12 cellular contexts compared by ENCODE assay signal in the genomic region with DNA sequence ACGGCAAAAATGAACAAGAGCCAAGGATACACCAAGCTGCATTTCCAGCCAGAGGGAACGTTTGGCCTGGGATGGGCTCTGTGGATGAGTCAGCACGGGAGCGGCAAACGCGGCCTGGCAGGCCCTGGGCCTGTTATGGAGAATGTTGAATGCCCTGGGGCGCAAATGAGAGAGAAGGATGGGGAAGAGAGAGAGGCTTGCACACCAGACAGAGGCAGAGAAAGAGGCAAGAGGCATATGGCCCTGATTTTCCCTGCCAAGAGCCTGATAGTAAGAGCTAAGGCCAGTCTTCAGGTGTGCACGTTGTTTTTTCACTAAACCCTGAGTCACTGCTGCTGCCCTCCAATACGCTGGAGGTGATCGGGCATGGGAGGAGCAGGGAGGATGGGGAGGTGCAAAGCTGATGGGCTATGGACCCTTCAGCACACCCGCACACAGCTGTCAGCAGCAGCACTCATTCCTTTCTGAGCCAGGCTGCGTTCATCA.
DNase-seq lines count a peak whose midpoint lies in the region; ATAC-seq, FAIRE-seq and TF ChIP-seq lines count a peak whose summit lies in the region.
"Had no signal": no experiment of that assay in that cellular context is flagged by ENCODE, and none has a peak within 500 bp of the region (broad histone marks: within the 10 kb centered on the region; RNA-seq: fewer than 3 reads in every experiment).

No MANE protein-coding gene starts in this region.

- FAIRE-seq in bronchial epithelial cell (lab: Jason Lieb, UNC) = peak; percentile 94

- CTCF ChIA-PET in T-cell (lab: Charles Lee) = no interaction called here

- H3K79me2 ChIP-seq in mesendoderm (ENCODE audit: control insufficient read depth, insufficient read depth, low read length) = no peaks in the 10 kb centered on the region

- H3K9me3 Mint-ChIP-seq in T-cell = no peaks in the 10 kb centered on the region
- H3K9me3 Mint-ChIP-seq: stimulated activated naive CD8-positive, alpha-beta T cell treated with anti-CD3 and anti-CD28 coated beads, Interleukin-15, Interleukin-2, amounts not matched to agents 100 ng/mL and 50 ng/mL, for 24 hours had no signal

- no peak overlapping the region for H2BK5ac ChIP-seq in mesendoderm (ENCODE audit: low read length)

- no peaks in the 10 kb centered on the region for H3K27me3 ChIP-seq in bronchial epithelial cell (ENCODE audit: control insufficient read depth, insufficient read depth, low read length)
- H3K27me3 ChIP-seq in mesendoderm (ENCODE audit: insufficient read depth, low read length, poor library complexity) = no peaks in the 10 kb centered on the region

- H3K4ac ChIP-seq in mesendoderm (ENCODE audit: low read depth, low read length) = no peak overlapping the region

- no peak overlapping the region for H2BK15ac ChIP-seq in mesendoderm (replicated peaks; ENCODE audit: low read depth)

- H3K79me1 ChIP-seq in mesendoderm (ENCODE audit: low read length) = no peaks in the 10 kb centered on the region

- H3K4me1 Mint-ChIP-seq in T-cell = no peaks in the 10 kb centered on the region

- no peak overlapping the region for H3K27ac Mint-ChIP-seq in T-cell
- H3K27ac Mint-ChIP-seq: stimulated activated naive CD8-positive, alpha-beta T cell treated with anti-CD3 and anti-CD28 coated beads, Interleukin-15, Interleukin-2, amounts not matched to agents 100 ng/mL and 50 ng/mL, for 24 hours had no signal

- no peak overlapping the region for H3K9ac ChIP-seq in mesendoderm (ENCODE audit: low read length)

- H4K5ac ChIP-seq in mesendoderm (ENCODE audit: low read length) = no peak overlapping the region

- ATAC-seq in T-cell (replicated peaks in 1 of 4) = no peak

- no peak overlapping the region for H3K18ac ChIP-seq in mesendoderm (ENCODE audit: low read length)

- H3K23ac ChIP-seq in mesendoderm (ENCODE audit: low read length) = no peak overlapping the region

- no peak overlapping the region for H3K27ac ChIP-seq in mesendoderm (ENCODE audit: low read depth, low read length)

- no peak overlapping the region for H3K4me3 ChIP-seq in AG09309 (ENCODE audit: control insufficient read depth, low read depth, low read length)
- no peak overlapping the region for H3K4me3 ChIP-seq in bronchial epithelial cell (ENCODE audit: low read depth, low read length)
- no peak overlapping the region for H3K4me3 ChIP-seq in mesendoderm (ENCODE audit: low read length)

- H3K27me3 Mint-ChIP-seq in T-cell = peaks cover 23 to 24% of the 10 kb centered on the region in 2 donors

- peak overlapping the region; percentile 54 for H3K56ac ChIP-seq in mesendoderm (ENCODE audit: low read length)

- DNase-seq in AG09309 (ENCODE audit: low read depth) = peak; percentile 71
- peak; percentile 83 for DNase-seq in LoVo (ENCODE audit: low spot score)
- peak; percentile 94 for DNase-seq in bronchial epithelial cell (ENCODE audit: low read depth)
- DNase-seq in mesendoderm = peak; percentile 65
- no peak for DNase-seq in NCI-H748 (lab: John Stamatoyannopoulos, UW; ENCODE audit: unreplicated experiment)
- no peak for DNase-seq in GM10266 (ENCODE audit: extremely low spot score)
- DNase-seq in SK-N-DZ (ENCODE audit: low spot score) = no peak
- no peak for DNase-seq in T-cell
- DNase-seq: effector CD4-positive, alpha-beta T cell; NCI-H2029; nucleus accumbens had no signal

- no peak overlapping the region for H3K4me3 Mint-ChIP-seq in T-cell
- H3K4me3 Mint-ChIP-seq: stimulated activated naive CD8-positive, alpha-beta T cell treated with anti-CD3 and anti-CD28 coated beads, Interleukin-15, Interleukin-2, amounts not matched to agents 100 ng/mL and 50 ng/mL, for 24 hours had no signal

- no peak overlapping the region for H2BK120ac ChIP-seq in mesendoderm (ENCODE audit: low read depth, low read length)

- no peaks in the 10 kb centered on the region for H3K36me3 Mint-ChIP-seq in T-cell

- TF ChIP-seq CTCF in AG09309 (IDR thresholded peaks at IDR 0.05; ENCODE audit: control insufficient read depth, insufficient read depth, low read depth, low read length, missing control alignments) (no peak), bronchial epithelial cell (IDR thresholded peaks at IDR 0.05; ENCODE audit: insufficient read depth, low read length, severe bottlenecking) (no peak), GM10266 (IDR thresholded peaks at IDR 0.05; ENCODE audit: control insufficient read depth, insufficient read depth, low read depth, missing control alignments) (no peak)

- H3K4me1 ChIP-seq in mesendoderm (ENCODE audit: control insufficient read depth, low read depth, low read length) = no peaks in the 10 kb centered on the region

- POLR2A ChIA-PET in T-cell (lab: Charles Lee) = no interaction called here

- no peak overlapping the region for H4K8ac ChIP-seq in mesendoderm (ENCODE audit: low read depth, low read length)

- no CpG with 5 or more reads among the region's 12 CpGs for WGBS in mesendoderm (ENCODE audit: extremely low coverage, insufficient coverage, low lambda C conversion rate)

- no peak overlapping the region for H2AK5ac ChIP-seq in mesendoderm (ENCODE audit: low read length)

- H3K4me2 ChIP-seq in mesendoderm (ENCODE audit: low read length) = no peak overlapping the region

- no peaks in the 10 kb centered on the region for H3K36me3 ChIP-seq in bronchial epithelial cell (ENCODE audit: control insufficient read depth, insufficient read depth, low read length)
- no peaks in the 10 kb centered on the region for H3K36me3 ChIP-seq in mesendoderm (ENCODE audit: control insufficient read depth, insufficient read depth, low read length)

Comparison
In these comparisons a context has a peak if more than half of its experiments do, and no peak if none do; other contexts are left out.
1. DNase-seq: peak in AG09309 (single experiment), LoVo (single experiment), bronchial epithelial cell (single experiment) and mesendoderm (single experiment); none in NCI-H748 (single experiment), GM10266 (single experiment), SK-N-DZ (single experiment) and T-cell (0 of 34).